ENCODE assay signal across 14 cellular contexts in the genomic region with DNA sequence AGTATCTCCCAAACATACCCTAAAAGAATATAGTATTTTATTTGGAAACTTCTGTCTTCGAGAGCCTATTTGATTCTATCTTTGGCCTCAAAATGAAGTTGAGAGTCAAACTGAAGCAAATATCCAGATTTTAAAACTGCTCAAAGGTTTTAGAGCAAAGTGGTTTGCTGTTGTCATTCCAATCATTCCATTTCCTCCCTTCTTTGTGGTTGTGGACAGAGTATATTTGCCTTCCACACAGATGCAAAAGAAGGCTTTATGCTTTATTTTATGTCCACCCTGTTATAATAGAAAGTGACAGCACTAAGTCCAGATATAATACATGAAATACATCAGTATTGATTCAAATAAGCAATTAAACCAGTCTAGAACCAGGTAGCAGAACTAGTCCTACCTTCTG. TPM values are rescaled to one million over a fixed set of nuclear protein-coding genes. Genes with fewer than 3 reads are reported as not detected.
DNase-seq lines count a peak whose midpoint lies in the region; ATAC-seq and TF ChIP-seq lines count a peak whose summit lies in the region.
"Had no signal": no experiment of that assay in that cellular context is flagged by ENCODE, and none has a peak within 500 bp of the region (broad histone marks: within the 10 kb centered on the region; RNA-seq: fewer than 3 reads in every experiment).

No MANE protein-coding gene starts in this region.

- no peaks in the 10 kb centered on the region for H3K9me3 Mint-ChIP-seq in activated naive CD4-positive, alpha-beta T cell treated with anti-CD3 and anti-CD28 coated beads, Interleukin-2, amount 50 U/mL, for 72 hours
- H3K9me3 Mint-ChIP-seq in stimulated activated effector memory CD8-positive, alpha-beta T cell treated with anti-CD3 and anti-CD28 coated beads, Interleukin-12 subunit alpha, Interleukin-12 subunit beta, amount 100 ng/mL, for 72 hours = no peaks in the 10 kb centered on the region

- H3K27me3 ChIP-seq in upper lobe of right lung = no peaks in the 10 kb centered on the region

- peaks cover 49% of the 10 kb centered on the region for H3K4me1 Mint-ChIP-seq in stimulated activated effector memory CD8-positive, alpha-beta T cell treated with anti-CD3 and anti-CD28 coated beads, Interleukin-12 subunit alpha, Interleukin-12 subunit beta, amount 100 ng/mL, for 72 hours

- H3K9me3 ChIP-seq in upper lobe of right lung = no peaks in the 10 kb centered on the region
- H3K9me3 ChIP-seq: psoas muscle had no signal

- peak overlapping the region; percentile 38 for H3K4me3 Mint-ChIP-seq in stimulated activated effector memory CD8-positive, alpha-beta T cell treated with anti-CD3 and anti-CD28 coated beads, Interleukin-12 subunit alpha, Interleukin-12 subunit beta, amount 100 ng/mL, for 72 hours
- H3K4me3 Mint-ChIP-seq: B cell had no signal

- no peaks in the 10 kb centered on the region for H3K36me3 ChIP-seq in upper lobe of right lung

- TF ChIP-seq CTCF in fibroblast of the aortic adventitia (IDR thresholded peaks at IDR 0.05; ENCODE audit: insufficient read depth, low read length) (no peak), upper lobe of right lung (IDR thresholded peaks at IDR 0.05) (no peak)

- H3K27ac Mint-ChIP-seq in activated naive CD4-positive, alpha-beta T cell treated with anti-CD3 and anti-CD28 coated beads, Interleukin-2, amount 50 U/mL, for 72 hours = peak overlapping the region; percentile 68 to 73
- peak overlapping the region; percentile 91 for H3K27ac Mint-ChIP-seq in stimulated activated effector memory CD8-positive, alpha-beta T cell treated with anti-CD3 and anti-CD28 coated beads, Interleukin-12 subunit alpha, Interleukin-12 subunit beta, amount 100 ng/mL, for 72 hours
- H3K27ac Mint-ChIP-seq: B cell had no signal

- no peak overlapping the region for H3K27ac ChIP-seq in upper lobe of right lung
- H3K27ac ChIP-seq: HL-60, psoas muscle had no signal

- H3K4me1 ChIP-seq in upper lobe of right lung = no peaks in the 10 kb centered on the region
- H3K4me1 ChIP-seq: psoas muscle had no signal

- no peak overlapping the region for H3K4me3 ChIP-seq in fibroblast of the aortic adventitia (ENCODE audit: low read depth, low read length)
- no peak overlapping the region for H3K4me3 ChIP-seq in upper lobe of right lung
- H3K4me3 ChIP-seq: psoas muscle had no signal

- H3K36me3 Mint-ChIP-seq in activated naive CD4-positive, alpha-beta T cell treated with anti-CD3 and anti-CD28 coated beads, Interleukin-2, amount 50 U/mL, for 72 hours = peaks cover 0 to 9% of the 10 kb centered on the region in 2 donors
- peaks cover 13% of the 10 kb centered on the region for H3K36me3 Mint-ChIP-seq in stimulated activated effector memory CD8-positive, alpha-beta T cell treated with anti-CD3 and anti-CD28 coated beads, Interleukin-12 subunit alpha, Interleukin-12 subunit beta, amount 100 ng/mL, for 72 hours

- no peak for ATAC-seq in activated naive CD4-positive, alpha-beta T cell treated with anti-CD3 and anti-CD28 coated beads, Interleukin-2, amount 50 U/mL, for 72 hours
- ATAC-seq in SK-N-SH treated with all-trans-retinoic acid at 6 μM for 48 hours (peak; percentile 88), upper lobe of right lung (no peak), GM21528 (IDR thresholded peaks at IDR 0.05; ENCODE audit: low FRiP score, unreplicated experiment) (no peak), GM18498 (IDR thresholded peaks at IDR 0.05; ENCODE audit: unreplicated experiment) (no peak)
- no peak for ATAC-seq in stimulated activated effector memory CD8-positive, alpha-beta T cell treated with anti-CD3 and anti-CD28 coated beads, Interleukin-12 subunit alpha, Interleukin-12 subunit beta, amount 100 ng/mL, for 72 hours
- ATAC-seq: psoas muscle had no signal

- intact Hi-C loops in upper lobe of right lung (cut with DNase I) = no loop called here

- DNase-seq in activated naive CD4-positive, alpha-beta T cell treated with anti-CD3 and anti-CD28 coated beads, Interleukin-2, amount 50 U/mL, for 72 hours (ENCODE audit: low spot score in 2 of 2) = no peak
- DNase-seq in activated naive CD4-positive, alpha-beta T cell treated with Interleukin-2 at 50 U/mL for 16 hours = no peak
- DNase-seq in fibroblast of the aortic adventitia (ENCODE audit: low read depth) = peak; percentile 49
- no peak for DNase-seq in stimulated activated effector memory CD8-positive, alpha-beta T cell treated with anti-CD3 and anti-CD28 coated beads, Interleukin-12 subunit alpha, Interleukin-12 subunit beta, amount 100 ng/mL, for 72 hours (ENCODE audit: low spot score in 2 of 2)
- no peak for DNase-seq in upper lobe of right lung
- DNase-seq: psoas muscle; stimulated activated CD4-positive, alpha-beta T cell treated with anti-CD3 and anti-CD28 coated beads, Interleukin-4, amount 100 ng/mL, for 1 hour had no signal

TF ChIP-seq in SK-N-SH treated with all-trans-retinoic acid at 6 μM for 48 hours, 23 proteins besides CTCF, POLR2A, EP300 and RAD21:
- TF ChIP-seq ZFP3 (CRISPR knock-in tag; IDR thresholded peaks at IDR 0.05) (no peak), ZC3H10 (CRISPR knock-in tag; IDR thresholded peaks at IDR 0.05) (no peak), ZNF70 (CRISPR knock-in tag; IDR thresholded peaks at IDR 0.05) (no peak)
- TF ChIP-seq, protein P1, sequence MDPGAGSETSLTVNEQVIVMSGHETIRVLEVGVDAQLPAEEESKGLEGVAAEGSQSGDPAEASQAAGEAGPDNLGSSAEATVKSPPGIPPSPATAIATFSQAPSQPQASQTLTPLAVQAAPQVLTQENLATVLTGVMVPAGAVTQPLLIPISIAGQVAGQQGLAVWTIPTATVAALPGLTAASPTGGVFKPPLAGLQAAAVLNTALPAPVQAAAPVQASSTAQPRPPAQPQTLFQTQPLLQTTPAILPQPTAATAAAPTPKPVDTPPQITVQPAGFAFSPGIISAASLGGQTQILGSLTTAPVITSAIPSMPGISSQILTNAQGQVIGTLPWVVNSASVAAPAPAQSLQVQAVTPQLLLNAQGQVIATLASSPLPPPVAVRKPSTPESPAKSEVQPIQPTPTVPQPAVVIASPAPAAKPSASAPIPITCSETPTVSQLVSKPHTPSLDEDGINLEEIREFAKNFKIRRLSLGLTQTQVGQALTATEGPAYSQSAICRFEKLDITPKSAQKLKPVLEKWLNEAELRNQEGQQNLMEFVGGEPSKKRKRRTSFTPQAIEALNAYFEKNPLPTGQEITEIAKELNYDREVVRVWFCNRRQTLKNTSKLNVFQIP (CRISPR knock-in tag; IDR thresholded peaks at IDR 0.05; ENCODE audit: borderline replicate concordance, low read depth) = no peak

RNA-seq across cellular contexts. Expression of gene GZMK, which starts 12.4 kb away (rescaled TPM):
- total RNA-seq in activated naive CD4-positive, alpha-beta T cell treated with anti-CD3 and anti-CD28 coated beads, Interleukin-2, amount 50 U/mL, for 72 hours = under 1 TPM in 1 of 2 donors, not detected in 1; 0.98 TPM
- total RNA-seq in fibroblast of the aortic adventitia (ENCODE audit: low replicate concordance) = not detected in 2 replicates
- 1.8 TPM for total RNA-seq in upper lobe of right lung
- total RNA-seq: B cell, lung microvascular endothelial cell, MCF 10A had no signal

RNA-seq across cellular contexts. Expression of gene ESM1, which starts 51.1 kb away (rescaled TPM):
- total RNA-seq in activated naive CD4-positive, alpha-beta T cell treated with anti-CD3 and anti-CD28 coated beads, Interleukin-2, amount 50 U/mL, for 72 hours = not detected
- total RNA-seq in fibroblast of the aortic adventitia (ENCODE audit: low replicate concordance) (1.1 and 19.6 TPM in 2 replicates), upper lobe of right lung (2.7 TPM)
- total RNA-seq: B cell, MCF 10A had no signal
